Comparison of ENCODE assay signal across 1 cellular context in genomic region chr11:65502274-65502851, GRCh38.
TF ChIP-seq lines count a peak whose summit lies in the region.

No MANE protein-coding gene starts in this region.

TF ChIP-seq in IMR-90, 13 proteins besides CTCF, POLR2A, EP300 and RAD21 (continued from another document):
- TF ChIP-seq ELK1 (IDR thresholded peaks at IDR 0.05; ENCODE audit: borderline replicate concordance, low read depth, low read length) (no peak), MAFK (IDR thresholded peaks at IDR 0.05; ENCODE audit: low read depth, low read length) (no peak), FOS (IDR thresholded peaks at IDR 0.05; ENCODE audit: low read depth, low read length) (no peak), MAZ (IDR thresholded peaks at IDR 0.05; ENCODE audit: borderline replicate concordance, low read depth, low read length) (no peak)
